14 cellular contexts compared by ENCODE assay signal in genomic region chr14:61644185-61644584, GRCh38. TPM values are rescaled to one million over a fixed set of nuclear protein-coding genes. Genes with fewer than 3 reads are reported as not detected.
A peak's percentile ranks its signal among the peaks of the same experiment; 100 is the strongest.
DNase-seq lines count a peak whose midpoint lies in the region; ATAC-seq and TF ChIP-seq lines count a peak whose summit lies in the region.
"Had no signal": no experiment of that assay in that cellular context is flagged by ENCODE, and none has a peak within 500 bp of the region (broad histone marks: within the 10 kb centered on the region; RNA-seq: fewer than 3 reads in every experiment).

No MANE protein-coding gene starts in this region.

- no peaks in the 10 kb centered on the region for H4K20me1 ChIP-seq in OCI-LY1 (ENCODE audit: insufficient read depth, low read length)

- TF ChIP-seq CTCF in HFFc6 (IDR thresholded peaks at IDR 0.05) (no peak), OCI-LY1 (IDR thresholded peaks at IDR 0.05; ENCODE audit: low read length) (no peak), nephron (IDR thresholded peaks at IDR 0.05; ENCODE audit: unreplicated experiment in 3 of 3) (no peak), MCF 10A (IDR thresholded peaks at IDR 0.05; ENCODE audit: unreplicated experiment) (no peak)

- no peaks in the 10 kb centered on the region for H3K27me3 Mint-ChIP-seq in HFFc6 (ENCODE audit: insufficient read depth)
- no peaks in the 10 kb centered on the region for H3K27me3 Mint-ChIP-seq in nephron (ENCODE audit: low read depth)
- no peaks in the 10 kb centered on the region for H3K27me3 Mint-ChIP-seq in MCF 10A (ENCODE audit: insufficient read depth, unreplicated experiment)

- no peak overlapping the region for H2AFZ ChIP-seq in OCI-LY1 (ENCODE audit: low read length)

- H3K9me3 Mint-ChIP-seq in HFFc6, result no peaks in the 10 kb centered on the region
- H3K9me3 Mint-ChIP-seq in nephron, result no peaks in the 10 kb centered on the region
- H3K9me3 Mint-ChIP-seq in MCF 10A (ENCODE audit: unreplicated experiment), result no peaks in the 10 kb centered on the region
- H3K9me3 Mint-ChIP-seq: activated naive CD4-positive, alpha-beta T cell treated with anti-CD3 and anti-CD28 coated beads for 36 hours had no signal

- no peaks in the 10 kb centered on the region for H3K27me3 ChIP-seq in OCI-LY1 (ENCODE audit: insufficient read depth, low read length)

- H3K36me3 Mint-ChIP-seq in HFFc6 (ENCODE audit: low read depth) (no peaks in the 10 kb centered on the region), nephron (ENCODE audit: low read depth) (no peaks in the 10 kb centered on the region), MCF 10A (ENCODE audit: insufficient read depth, unreplicated experiment) (no peaks in the 10 kb centered on the region)

- ATAC-seq in GM18502 (IDR thresholded peaks at IDR 0.05; ENCODE audit: poor library complexity, unreplicated experiment), result peak; percentile 12
- ATAC-seq: activated CD4-positive, CD25-positive, alpha-beta regulatory T cell treated with anti-CD3 and anti-CD28 coated beads, Interleukin-2, amount 50 U/mL, for 24 hours had no signal

- H3K27ac ChIP-seq in OCI-LY1 (ENCODE audit: low read depth, low read length, poor library complexity, severe bottlenecking), result peak overlapping the region; percentile 97
- H3K27ac ChIP-seq: RWPE1 had no signal

- no peaks in the 10 kb centered on the region for H3K9me3 ChIP-seq in OCI-LY1 (ENCODE audit: low read length)

- H3F3A ChIP-seq in OCI-LY1 (ENCODE audit: insufficient read depth, low read length), result peaks cover 5% of the 10 kb centered on the region; the same call in 1 of the 2 replicates

- intact Hi-C loops in MCF 10A (cut with micrococcal nuclease), result loop anchor here (5.0 kb wide), 1 partner anchor 53 kb away; the partner anchor contains the start of gene HIF1A

- peaks cover 68% of the 10 kb centered on the region for H3K4me1 ChIP-seq in OCI-LY1 (ENCODE audit: insufficient read depth, low read length, severe bottlenecking)

- H3K4me1 Mint-ChIP-seq in HFFc6 (ENCODE audit: low read depth), result peaks cover 33% of the 10 kb centered on the region
- H3K4me1 Mint-ChIP-seq in nephron, result peaks cover 18% of the 10 kb centered on the region
- H3K4me1 Mint-ChIP-seq in MCF 10A (ENCODE audit: insufficient read depth, unreplicated experiment), result peaks cover 49% of the 10 kb centered on the region

- CTCF ChIA-PET in MCF 10A (lab: Yijun Ruan, JAX), result no interaction called here

- no peaks in the 10 kb centered on the region for H3K9me2 ChIP-seq in OCI-LY1 (ENCODE audit: low read depth, low read length)

- POLR2A ChIA-PET in MCF 10A (lab: Yijun Ruan, JAX), result interaction anchor here (0.6 to 2.1 kb wide), 3 partner anchors 24 to 554 kb away, joined by 3 to 5 read pairs (median 3); no protein-coding TSS in a partner anchor

- no peaks in the 10 kb centered on the region for H3K36me3 ChIP-seq in OCI-LY1 (ENCODE audit: insufficient read depth, low read length)

- H3K4me2 ChIP-seq in OCI-LY1 (ENCODE audit: low read length), result peak overlapping the region; percentile 57

- DNase-seq in HFFc6 (no peak), cerebellar nuclear complex (lab: John Stamatoyannopoulos, UW) (no peak), NCI-H69 (lab: John Stamatoyannopoulos, UW) (no peak), MCF 10A (ENCODE audit: unreplicated experiment) (no peak)
- DNase-seq in stimulated activated CD4-positive, alpha-beta T cell treated with anti-CD3 and anti-CD28 coated beads, Interleukin-4, amount 100 ng/mL, for 1 hour, result no peak
- DNase-seq: activated CD8-positive, alpha-beta memory T cell treated with anti-CD3 and anti-CD28 coated beads, Interleukin-2, amount 50 U/mL, for 48 hours; activated naive CD4-positive, alpha-beta T cell treated with anti-CD3 and anti-CD28 coated beads for 36 hours; midbrain; stimulated activated naive CD4-positive, alpha-beta T cell had no signal

- H3K27ac Mint-ChIP-seq in HFFc6, result peak overlapping the region; percentile 59
- H3K27ac Mint-ChIP-seq in nephron, result peak overlapping the region in 2 of 3 experiments; percentile 14 to 18
- H3K27ac Mint-ChIP-seq in MCF 10A (ENCODE audit: low read depth, unreplicated experiment), result no peak overlapping the region
- H3K27ac Mint-ChIP-seq: activated naive CD4-positive, alpha-beta T cell treated with anti-CD3 and anti-CD28 coated beads for 36 hours had no signal

- H3K79me2 ChIP-seq in OCI-LY1 (ENCODE audit: insufficient read depth, low read length), result no peaks in the 10 kb centered on the region

- no TSS peak for BruUV-seq in MCF 10A (replicated peaks; lab: Mats Ljungman, UMichigan)

- peak overlapping the region; percentile 46; the same call in 1 of the 2 replicates for H3K9ac ChIP-seq in OCI-LY1 (ENCODE audit: low read length)

- no peak overlapping the region for H3K4me3 Mint-ChIP-seq in HFFc6
- H3K4me3 Mint-ChIP-seq in nephron, result no peak overlapping the region
- no peak overlapping the region for H3K4me3 Mint-ChIP-seq in MCF 10A (ENCODE audit: unreplicated experiment)
- H3K4me3 Mint-ChIP-seq: activated naive CD4-positive, alpha-beta T cell treated with anti-CD3 and anti-CD28 coated beads for 36 hours had no signal

- H3K4me3 ChIP-seq in OCI-LY1 (ENCODE audit: low read depth, low read length, poor library complexity, severe bottlenecking), result peak overlapping the region; percentile 6

RNA-seq across cellular contexts. Expression of gene HIF1A, which starts 51.1 kb away (rescaled TPM):
- total RNA-seq in HFFc6 (2021; fragmentation: NEBNext Ultra II Directional; extraction: Animal tissue kit (Norgen Biotek cat#: 25700)), result 100 to 1,000 TPM; 217 to 265 (median 233) TPM
- 193 and 202 TPM in 2 replicates for total RNA-seq in MCF 10A (2022)
